ENCODE assay signal across 8 cellular contexts in genomic region chr1:224356685-224357625, GRCh38. TPM values are rescaled to one million over a fixed set of nuclear protein-coding genes. Genes with fewer than 3 reads are reported as not detected.
DNase-seq lines count a peak whose midpoint lies in the region; ATAC-seq, FAIRE-seq and TF ChIP-seq lines count a peak whose summit lies in the region.

Gene CNIH4, plus strand, starts transcription at chr1:224356879. Its CDS starts 46 bp downstream, at chr1:224356925.

- H3K27ac ChIP-seq in angular gyrus (ENCODE audit: low read depth, low read length) (peak within 1 kb of the TSS; percentile 89), right atrium auricular region (peak within 1 kb of the TSS; percentile 89 to 94), psoas muscle (peak within 1 kb of the TSS; percentile 88)

- WGBS in psoas muscle, 3 donors: 0% methylated on average over 48 to 78 of the region's 78 CpGs

- TF ChIP-seq CTCF in right atrium auricular region (IDR thresholded peaks at IDR 0.05) (no peak), psoas muscle (IDR thresholded peaks at IDR 0.05) (no peak)

- intact Hi-C loops in psoas muscle (cut with DNase I): no loop called here

- H3K9me3 ChIP-seq in right atrium auricular region: no peaks in the 10 kb centered on the region
- no peaks in the 10 kb centered on the region for H3K9me3 ChIP-seq in psoas muscle

- peak; percentile 79 for TF ChIP-seq POLR2A in GM15510 (IDR thresholded peaks at IDR 0.05; ENCODE audit: borderline replicate concordance, extremely low read depth, insufficient read length)

- H3K4me1 ChIP-seq in right atrium auricular region: peaks cover 0 to 17% of the 10 kb centered on the region in 2 donors
- peaks cover 33% of the 10 kb centered on the region for H3K4me1 ChIP-seq in psoas muscle

- peak; percentile 93 for DNase-seq in NCI-H1694 treated with DMSO at 0.1 percent for 48 hours (lab: John Stamatoyannopoulos, UW)
- DNase-seq in T-helper 2 cell: peak; percentile 81 to 97 (median 89)
- DNase-seq in right atrium auricular region (ENCODE audit: low spot score): peak; percentile 93
- DNase-seq in psoas muscle: peak; percentile 90 to 94
- peak; percentile 94 for DNase-seq in urothelium cell line (ENCODE audit: low spot score)

- H3K4me3 ChIP-seq in right atrium auricular region (peak within 1 kb of the TSS; percentile 86 to 87), psoas muscle (peak within 1 kb of the TSS; percentile 96)

- H3K27me3 ChIP-seq in right atrium auricular region (no peaks in the 10 kb centered on the region), psoas muscle (ENCODE audit: insufficient read depth in 3 of 3, low read length in 2 of 3) (no peaks in the 10 kb centered on the region)

- ATAC-seq in HG02885 (IDR thresholded peaks at IDR 0.05; ENCODE audit: poor library complexity, unreplicated experiment): peak; percentile 99
- ATAC-seq in psoas muscle: peak; percentile 97 to 98 (median 98)

- peak; percentile 5 for FAIRE-seq in urothelium cell line (lab: Jason Lieb, UNC)

- H3K36me3 ChIP-seq in right atrium auricular region: no peaks in the 10 kb centered on the region
- no peaks in the 10 kb centered on the region for H3K36me3 ChIP-seq in psoas muscle (ENCODE audit: insufficient read depth in 1 of 2, low read depth in 1 of 2)

RNA-seq across cellular contexts. Expression of gene CNIH4, which starts in this region (rescaled TPM):
- total RNA-seq in right atrium auricular region: 10 to 100 TPM; 18.2 to 22.4 TPM
- 10 to 100 TPM; 29.7 to 38.4 (median 34.3) TPM for total RNA-seq in psoas muscle
- 100 to 1,000 TPM in 1 of 3 donors, 10 to 100 TPM in 2; 42.5 to 103 (median 48.2) TPM for polyA plus RNA-seq in psoas muscle

Comparison
In these comparisons a context has a peak if more than half of its experiments do, and no peak if none do; other contexts are left out.
1. Peak in every context shown above with its lines: DNase-seq, ATAC-seq, H3K4me3 ChIP-seq and H3K27ac ChIP-seq.